ENCODE assay signal across 1 cellular context in genomic region chr13:112761701-112762689, GRCh38.
TF ChIP-seq lines count a peak whose summit lies in the region.

No MANE protein-coding gene starts in this region.

TF ChIP-seq in GM23338, 12 proteins besides CTCF, POLR2A, EP300 and RAD21 (continued from another document):
- TF ChIP-seq ZNF462 (CRISPR knock-in tag; IDR thresholded peaks at IDR 0.05) = no peak
TF ChIP-seq in GM23338: peak in this region for 0.
